ENCODE assay signal across 20 cellular contexts in genomic region chr9:16679327-16679821, GRCh38.
DNase-seq lines count a peak whose midpoint lies in the region; ATAC-seq, FAIRE-seq and TF ChIP-seq lines count a peak whose summit lies in the region.
"Had no signal": no experiment of that assay in that cellular context is flagged by ENCODE, and none has a peak within 500 bp of the region (broad histone marks: within the 10 kb centered on the region; RNA-seq: fewer than 3 reads in every experiment).

No MANE protein-coding gene starts in this region.

- no peak for TF ChIP-seq POLR2A in GM12891 (IDR thresholded peaks at IDR 0.05; ENCODE audit: low read depth, low read length)

- no peak for TF ChIP-seq CTCF in HFFc6 (IDR thresholded peaks at IDR 0.05)

- peaks cover 8% of the 10 kb centered on the region; the same call in 1 of the 2 replicates for H3K36me3 Mint-ChIP-seq in HFFc6 (ENCODE audit: low read depth)
- H3K36me3 Mint-ChIP-seq in natural killer cell treated with Interleukin-12 subunit alpha and Interleukin-12 subunit beta and Interleukin-15 and Interleukin-18, amount 100 ng/mL, for 72 hours = no peaks in the 10 kb centered on the region
- H3K36me3 Mint-ChIP-seq: stimulated activated naive B cell treated with anti-CD40 and anti-IgM and Interleukin-4, amounts not matched to agents 10 μg/mL and 1 μg/mL and 100 μg/mL, for 72 hours had no signal

- peak; percentile 66 to 72 for ATAC-seq in natural killer cell treated with Interleukin-12 subunit alpha and Interleukin-12 subunit beta and Interleukin-15 and Interleukin-18, amount 100 ng/mL, for 72 hours
- no peak for ATAC-seq in HG03097 (IDR thresholded peaks at IDR 0.05; ENCODE audit: low FRiP score, unreplicated experiment)
- ATAC-seq: HCT116; stimulated activated naive B cell treated with anti-CD40 and anti-IgM and Interleukin-4, amounts not matched to agents 10 μg/mL and 1 μg/mL and 100 μg/mL, for 72 hours had no signal

- H3K4me3 Mint-ChIP-seq in HFFc6 = peak overlapping the region; percentile 70
- H3K4me3 Mint-ChIP-seq in natural killer cell treated with Interleukin-12 subunit alpha and Interleukin-12 subunit beta and Interleukin-15 and Interleukin-18, amount 100 ng/mL, for 72 hours = no peak overlapping the region
- H3K4me3 Mint-ChIP-seq: stimulated activated naive B cell treated with anti-CD40 and anti-IgM and Interleukin-4, amounts not matched to agents 10 μg/mL and 1 μg/mL and 100 μg/mL, for 72 hours had no signal

- peaks cover 1% of the 10 kb centered on the region for H3K27me3 Mint-ChIP-seq in HFFc6 (ENCODE audit: insufficient read depth)
- H3K27me3 Mint-ChIP-seq in natural killer cell treated with Interleukin-12 subunit alpha and Interleukin-12 subunit beta and Interleukin-15 and Interleukin-18, amount 100 ng/mL, for 72 hours = no peaks in the 10 kb centered on the region
- H3K27me3 Mint-ChIP-seq: stimulated activated naive B cell treated with anti-CD40 and anti-IgM and Interleukin-4, amounts not matched to agents 10 μg/mL and 1 μg/mL and 100 μg/mL, for 72 hours had no signal

- H3K9me3 Mint-ChIP-seq in HFFc6 = no peaks in the 10 kb centered on the region
- no peaks in the 10 kb centered on the region for H3K9me3 Mint-ChIP-seq in natural killer cell treated with Interleukin-12 subunit alpha and Interleukin-12 subunit beta and Interleukin-15 and Interleukin-18, amount 100 ng/mL, for 72 hours
- H3K9me3 Mint-ChIP-seq: stimulated activated naive B cell treated with anti-CD40 and anti-IgM and Interleukin-4, amounts not matched to agents 10 μg/mL and 1 μg/mL and 100 μg/mL, for 72 hours had no signal

- H3K4me1 Mint-ChIP-seq in HFFc6 (ENCODE audit: low read depth) = peaks cover 72% of the 10 kb centered on the region
- H3K4me1 Mint-ChIP-seq in natural killer cell treated with Interleukin-12 subunit alpha and Interleukin-12 subunit beta and Interleukin-15 and Interleukin-18, amount 100 ng/mL, for 72 hours (ENCODE audit: low read depth in 2 of 2) = peaks cover 7 to 27% of the 10 kb centered on the region in 2 donors
- H3K4me1 Mint-ChIP-seq: stimulated activated naive B cell treated with anti-CD40 and anti-IgM and Interleukin-4, amounts not matched to agents 10 μg/mL and 1 μg/mL and 100 μg/mL, for 72 hours had no signal

- peak; percentile 52 for DNase-seq in AG20443 (ENCODE audit: low spot score)
- peak; percentile 29 for DNase-seq in HFFc6
- peak; percentile 15 for DNase-seq in dermis blood vessel endothelial cell
- DNase-seq in natural killer cell treated with Interleukin-12 subunit alpha and Interleukin-12 subunit beta and Interleukin-15 and Interleukin-18, amount 100 ng/mL, for 72 hours (ENCODE audit: low spot score) = peak; percentile 62
- no peak for DNase-seq in stimulated activated CD4-positive, alpha-beta T cell treated with anti-CD3 and anti-CD28 coated beads, Interleukin-4, amount 100 ng/mL, for 1 hour
- no peak for DNase-seq in HuH-7.5 (ENCODE audit: low spot score)
- no peak for DNase-seq in GM12891 (ENCODE audit: insufficient read length, low spot score)
- DNase-seq: activated CD8-positive, alpha-beta memory T cell treated with anti-CD3 and anti-CD28 coated beads for 24 hours; activated effector memory CD4-positive, alpha-beta T cell treated with Interleukin-2 at 50 U/mL for 16 hours; anterior cingulate cortex; cortex of kidney; esophagus squamous epithelium; NCI-H2081; NK-92 treated with Interleukin-12 subunit alpha and Interleukin-12 subunit beta, amount 100 ng/mL, for 24 hours; SHP77 treated with DMSO at 0.1 percent for 48 hours; stimulated activated naive B cell treated with anti-CD40 and anti-IgM and Interleukin-4, amounts not matched to agents 10 μg/mL and 1 μg/mL and 100 μg/mL, for 72 hours had no signal

- peak overlapping the region; percentile 82 for H3K27ac Mint-ChIP-seq in HFFc6
- peak overlapping the region in 1 of 2 donors; percentile 40 for H3K27ac Mint-ChIP-seq in natural killer cell treated with Interleukin-12 subunit alpha and Interleukin-12 subunit beta and Interleukin-15 and Interleukin-18, amount 100 ng/mL, for 72 hours
- H3K27ac Mint-ChIP-seq: stimulated activated naive B cell treated with anti-CD40 and anti-IgM and Interleukin-4, amounts not matched to agents 10 μg/mL and 1 μg/mL and 100 μg/mL, for 72 hours had no signal

- FAIRE-seq in GM12891 (lab: Jason Lieb, UNC) = no peak
- FAIRE-seq: TTC549, urothelium cell line had no signal

TF ChIP-seq in GM12891, 5 proteins besides CTCF, POLR2A, EP300 and RAD21:
- no peak for TF ChIP-seq SPI1 (IDR thresholded peaks at IDR 0.05; ENCODE audit: low read depth, low read length)
- no peak for TF ChIP-seq POLR2AphosphoS5 (IDR thresholded peaks at IDR 0.05; ENCODE audit: low read depth, low read length)
- TF ChIP-seq TAF1 (IDR thresholded peaks at IDR 0.05; ENCODE audit: low read depth, low read length) = no peak
- no peak for TF ChIP-seq PAX5 (IDR thresholded peaks at IDR 0.05; ENCODE audit: insufficient read depth, low read length, severe bottlenecking)
- TF ChIP-seq POU2F2 (IDR thresholded peaks at IDR 0.05; ENCODE audit: low read depth, low read length) = no peak

Comparison
In these comparisons a context has a peak if more than half of its experiments do, and no peak if none do; other contexts are left out.
1. DNase-seq: peak in AG20443 (single experiment), HFFc6 (single experiment), dermis blood vessel endothelial cell (single experiment) and natural killer cell treated with Interleukin-12 subunit alpha and Interleukin-12 subunit beta and Interleukin-15 and Interleukin-18, amount 100 ng/mL, for 72 hours (single experiment); none in stimulated activated CD4-positive, alpha-beta T cell treated with anti-CD3 and anti-CD28 coated beads, Interleukin-4, amount 100 ng/mL, for 1 hour (single experiment), HuH-7.5 (single experiment) and GM12891 (single experiment).